In the genomic region with DNA sequence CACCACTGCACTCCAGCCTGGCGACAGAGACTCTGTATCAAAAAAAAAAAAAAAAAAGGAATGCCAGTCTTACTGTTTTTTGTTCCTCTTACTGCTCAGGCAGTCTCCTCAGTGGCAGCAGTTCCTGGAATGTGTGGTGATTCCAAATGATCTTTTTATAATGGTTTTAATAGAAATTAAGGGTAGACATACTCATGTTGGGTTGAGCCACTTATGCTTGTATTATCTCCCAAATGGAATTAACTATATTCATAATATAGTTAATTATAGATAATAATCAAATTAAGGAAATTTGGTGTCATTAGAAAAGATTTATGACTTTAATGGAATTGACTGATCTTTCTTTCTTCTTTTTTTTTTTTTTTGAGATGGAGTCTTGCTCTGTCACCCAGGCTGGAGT, we compare ENCODE assay signal across 1 cellular context.
TF ChIP-seq lines count a peak whose summit lies in the region.

No MANE protein-coding gene starts in this region.

TF ChIP-seq in SK-N-SH treated with all-trans-retinoic acid at 6 μM for 48 hours, 23 proteins besides CTCF, POLR2A, EP300 and RAD21 (continued from another document):
- no peak for TF ChIP-seq TSHZ2 (CRISPR knock-in tag; IDR thresholded peaks at IDR 0.05)
TF ChIP-seq in SK-N-SH treated with all-trans-retinoic acid at 6 μM for 48 hours: peak in this region for 1.
